25 cellular contexts compared by ENCODE assay signal in the genomic region with DNA sequence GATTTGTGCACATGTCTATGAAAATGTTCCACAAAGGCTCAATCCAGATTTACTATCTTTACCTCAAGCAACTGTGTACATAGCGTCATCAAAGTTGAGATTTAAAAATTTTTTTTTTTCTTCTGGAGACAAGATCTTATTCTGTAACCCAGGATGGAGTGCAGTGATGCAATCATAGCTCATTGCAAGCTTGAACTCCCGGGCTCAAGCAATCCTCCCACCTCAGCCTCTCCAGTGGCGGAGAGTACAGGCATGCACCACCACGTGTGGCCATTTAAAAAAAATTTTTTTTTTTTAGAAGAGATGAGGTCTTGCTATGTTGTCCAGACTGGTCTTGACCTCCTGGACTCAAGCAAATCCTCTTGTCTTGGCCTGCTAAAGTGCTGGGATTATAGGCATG.
"Had no signal": no experiment of that assay in that cellular context is flagged by ENCODE, and none has a peak within 500 bp of the region (broad histone marks: within the 10 kb centered on the region; RNA-seq: fewer than 3 reads in every experiment).

No MANE protein-coding gene starts in this region.

- H3K9me3 Mint-ChIP-seq: activated B cell treated with CpG ODN at 0.5 μM for 24 hours; activated CD4-positive, alpha-beta memory T cell treated with anti-CD3 and anti-CD28 coated beads, Interleukin-2, amount 10 ng/mL, durations not matched to agents 7 days and 5 days; activated naive CD8-positive, alpha-beta T cell treated with anti-CD3 and anti-CD28 coated beads, Interleukin-2, amount 10 ng/mL, durations not matched to agents 7 days and 5 days; endodermal cell; mesothelial cell of epicardium; neural progenitor cell had no signal

- H3K4me3 Mint-ChIP-seq: activated B cell treated with CpG ODN at 0.5 μM for 24 hours; activated CD4-positive, alpha-beta memory T cell treated with anti-CD3 and anti-CD28 coated beads, Interleukin-2, amount 10 ng/mL, durations not matched to agents 7 days and 5 days; activated CD8-positive, alpha-beta memory T cell treated with anti-CD3 and anti-CD28 coated beads, Interleukin-2, amount 10 ng/mL, durations not matched to agents 7 days and 5 days; activated naive CD8-positive, alpha-beta T cell treated with anti-CD3 and anti-CD28 coated beads, Interleukin-2, amount 10 ng/mL, durations not matched to agents 7 days and 5 days; mesothelial cell of epicardium; neural progenitor cell had no signal

- H3K4me1 ChIP-seq: foreskin keratinocyte had no signal

- H3K4me3 ChIP-seq: lung, neural progenitor cell, right atrium auricular region, tibial artery, uterus had no signal

- DNase-seq: activated B cell treated with CpG ODN at 0.5 μM for 24 hours; activated CD4-positive, alpha-beta memory T cell treated with anti-CD3 and anti-CD28 coated beads, Interleukin-2, amount 10 ng/mL, durations not matched to agents 7 days and 5 days; activated CD4-positive, alpha-beta T cell treated with anti-CD3 and anti-CD28 coated beads for 48 hours; activated CD8-positive, alpha-beta memory T cell treated with anti-CD3 and anti-CD28 coated beads, Interleukin-2, amount 10 ng/mL, durations not matched to agents 7 days and 5 days; activated naive CD4-positive, alpha-beta T cell treated with Interleukin-2 at 50 U/mL for 16 hours; activated naive CD8-positive, alpha-beta T cell treated with anti-CD3 and anti-CD28 coated beads, Interleukin-2, amount 10 ng/mL, durations not matched to agents 7 days and 5 days; anterior cingulate cortex; brain microvascular endothelial cell; central memory CD4-positive, alpha-beta T cell; endodermal cell; foreskin keratinocyte; glutamatergic neuron; hippocampal formation; islet precursor cell; left colon; stimulated activated CD4-positive, alpha-beta T cell treated with anti-CD3 and anti-CD28 coated beads, Interleukin-2, amount 100 ng/mL, for 24 hours; stimulated activated naive CD4-positive, alpha-beta T cell treated with Interleukin-2 at 50 U/mL for 16 hours; tibial artery; uterus had no signal

- H3K27ac Mint-ChIP-seq: activated B cell treated with CpG ODN at 0.5 μM for 24 hours; activated CD4-positive, alpha-beta memory T cell treated with anti-CD3 and anti-CD28 coated beads, Interleukin-2, amount 10 ng/mL, durations not matched to agents 7 days and 5 days; activated CD8-positive, alpha-beta memory T cell treated with anti-CD3 and anti-CD28 coated beads, Interleukin-2, amount 10 ng/mL, durations not matched to agents 7 days and 5 days; activated naive CD8-positive, alpha-beta T cell treated with anti-CD3 and anti-CD28 coated beads, Interleukin-2, amount 10 ng/mL, durations not matched to agents 7 days and 5 days; endodermal cell; mesothelial cell of epicardium; neural progenitor cell; progenitor cell of endocrine pancreas had no signal

- ATAC-seq: activated CD8-positive, alpha-beta memory T cell treated with anti-CD3 and anti-CD28 coated beads, Interleukin-2, amount 10 ng/mL, durations not matched to agents 7 days and 5 days; foreskin keratinocyte; left colon had no signal

- H3K9me3 ChIP-seq: right atrium auricular region, tibial artery, uterus had no signal

- H3K36me3 Mint-ChIP-seq: mesothelial cell of epicardium had no signal

- H3K27ac ChIP-seq: brain microvascular endothelial cell, epithelial cell of prostate, foreskin keratinocyte, neural progenitor cell, right atrium auricular region, tibial artery, uterus had no signal

- H3K9ac ChIP-seq: neural progenitor cell had no signal

- H3K36me3 ChIP-seq: brain microvascular endothelial cell, neural progenitor cell, right atrium auricular region, tibial artery, uterus had no signal
